Comparison of ENCODE assay signal across 8 cellular contexts in the genomic region with DNA sequence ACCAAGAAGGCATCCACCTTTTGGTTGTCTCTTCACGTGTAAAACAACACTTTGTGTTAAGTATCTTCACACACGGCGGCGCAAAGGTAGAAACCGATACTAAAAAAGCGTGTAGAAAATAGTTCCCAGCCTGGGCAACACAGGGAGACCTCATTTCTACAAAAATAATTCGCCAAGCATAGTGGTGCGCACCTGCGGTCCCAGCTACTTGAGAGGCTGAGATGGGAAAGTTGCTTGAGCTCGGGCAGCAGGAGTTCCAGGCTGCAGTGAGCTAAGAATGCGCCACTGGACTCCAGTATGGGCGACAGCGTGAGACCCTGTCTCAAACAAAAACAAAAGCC. TPM values are rescaled to one million over a fixed set of nuclear protein-coding genes. Genes with fewer than 3 reads are reported as not detected.
DNase-seq lines count a peak whose midpoint lies in the region; ATAC-seq and TF ChIP-seq lines count a peak whose summit lies in the region.

No MANE protein-coding gene starts in this region.

- intact Hi-C loops in CD14-positive monocyte (cut with micrococcal nuclease) = loop anchor here (5.0 kb wide), 3 partner anchors 73 to 263 kb away; a partner anchor contains a TSS

- H3K27me3 Mint-ChIP-seq in CD14-positive monocyte (ENCODE audit: low read depth in 3 of 3) (peaks cover 0 to 3% (median 0%) of the 10 kb centered on the region in 3 donors), neural progenitor cell (ENCODE audit: insufficient read depth, low read depth) (peaks cover 2% of the 10 kb centered on the region)

- H3K9me3 Mint-ChIP-seq in CD14-positive monocyte = no peaks in the 10 kb centered on the region
- H3K9me3 Mint-ChIP-seq in neural progenitor cell = no peaks in the 10 kb centered on the region

- H3F3A ChIP-seq in neural progenitor cell (ENCODE audit: low read depth) = peaks cover 8% of the 10 kb centered on the region

- H3K27ac Mint-ChIP-seq in CD14-positive monocyte (peak overlapping the region; percentile 96 to 99 (median 98)), neural progenitor cell (peak overlapping the region; percentile 90)

- no peaks in the 10 kb centered on the region for H3K27me3 ChIP-seq in KMS-11 (ENCODE audit: insufficient read depth, low read depth)
- H3K27me3 ChIP-seq in effector memory CD4-positive, alpha-beta T cell (replicated peaks; ENCODE audit: control insufficient read depth, insufficient read depth, low read length, poor library complexity, severe bottlenecking) = no peaks in the 10 kb centered on the region
- no peaks in the 10 kb centered on the region for H3K27me3 ChIP-seq in neural progenitor cell

- H3K4me2 ChIP-seq in KMS-11 (peak overlapping the region; percentile 48), neural progenitor cell (peak overlapping the region; percentile 82)

- no peaks in the 10 kb centered on the region for H3K9me3 ChIP-seq in effector memory CD4-positive, alpha-beta T cell (ENCODE audit: control insufficient read depth, low read length)
- no peaks in the 10 kb centered on the region for H3K9me3 ChIP-seq in neural progenitor cell (ENCODE audit: low read depth)

- H3K79me2 ChIP-seq in KMS-11 (ENCODE audit: insufficient read depth, low read depth) (peaks cover 28% of the 10 kb centered on the region; the same call in 1 of the 2 replicates), neural progenitor cell (ENCODE audit: low read depth) (peaks cover 21% of the 10 kb centered on the region)

- H3K4me1 Mint-ChIP-seq in CD14-positive monocyte (peaks cover 18% of the 10 kb centered on the region), neural progenitor cell (peaks cover 12% of the 10 kb centered on the region)

- H3K36me3 ChIP-seq in KMS-11 (ENCODE audit: insufficient read depth) (no peaks in the 10 kb centered on the region), neural progenitor cell (no peaks in the 10 kb centered on the region)
- no peaks in the 10 kb centered on the region for H3K36me3 ChIP-seq in effector memory CD4-positive, alpha-beta T cell (ENCODE audit: control insufficient read depth, insufficient read depth, low read length)

- H3K4me3 Mint-ChIP-seq in CD14-positive monocyte = peak overlapping the region; percentile 92 to 93
- H3K4me3 Mint-ChIP-seq in neural progenitor cell = peak overlapping the region; percentile 89

- no peak for TF ChIP-seq CTCF in CD14-positive monocyte (IDR thresholded peaks at IDR 0.05)
- TF ChIP-seq CTCF in KMS-11 (conservative IDR thresholded peaks at IDR 0.05; ENCODE audit: low read depth, low read length) = no peak
- TF ChIP-seq CTCF in neural progenitor cell (IDR thresholded peaks at IDR 0.05) = no peak

- H2AFZ ChIP-seq in KMS-11 (ENCODE audit: low read depth) = peak overlapping the region; percentile 67
- H2AFZ ChIP-seq in neural progenitor cell (replicated peaks) = peak overlapping the region; percentile 84

- DNase-seq in CD14-positive monocyte (ENCODE audit: low spot score) (no peak), neural progenitor cell (ENCODE audit: low spot score) (no peak), NCI-H1694 treated with DMSO at 0.1 percent for 48 hours (lab: John Stamatoyannopoulos, UW) (no peak), pons (ENCODE audit: low spot score) (no peak)
- DNase-seq in effector memory CD4-positive, alpha-beta T cell = no peak
- no peak for DNase-seq in stimulated activated naive CD4-positive, alpha-beta T cell treated with Interleukin-2 at 50 U/mL for 16 hours (lab: John Stamatoyannopoulos, UW)

- ATAC-seq in GM21576 (IDR thresholded peaks at IDR 0.05; ENCODE audit: unreplicated experiment) = peak; percentile 13

- no peak overlapping the region for H3K4me3 ChIP-seq in KMS-11 (IDR thresholded peaks at IDR 0.05; ENCODE audit: insufficient read depth, low read depth, low read length)
- peak overlapping the region; percentile 99 for H3K4me3 ChIP-seq in effector memory CD4-positive, alpha-beta T cell (ENCODE audit: insufficient read depth, low read depth, low read length, poor library complexity, severe bottlenecking)
- peak overlapping the region; percentile 88 for H3K4me3 ChIP-seq in neural progenitor cell

- H4K20me1 ChIP-seq in KMS-11 (ENCODE audit: insufficient read depth) (no peaks in the 10 kb centered on the region), neural progenitor cell (ENCODE audit: low read depth) (no peaks in the 10 kb centered on the region)

- H3K36me3 Mint-ChIP-seq in CD14-positive monocyte (peaks cover 5 to 13% of the 10 kb centered on the region in 2 donors), neural progenitor cell (no peaks in the 10 kb centered on the region)

- H3K9ac ChIP-seq in KMS-11 (peak overlapping the region; percentile 83), neural progenitor cell (peak overlapping the region; percentile 85)

- H3K27ac ChIP-seq in KMS-11 (peak overlapping the region; percentile 90), neural progenitor cell (no peak overlapping the region)
- peak overlapping the region; percentile 96 for H3K27ac ChIP-seq in effector memory CD4-positive, alpha-beta T cell (ENCODE audit: insufficient read depth, low read length, poor library complexity, severe bottlenecking)

- peaks cover 7% of the 10 kb centered on the region for H3K4me1 ChIP-seq in KMS-11 (ENCODE audit: low read depth, poor library complexity, severe bottlenecking)
- H3K4me1 ChIP-seq in effector memory CD4-positive, alpha-beta T cell (ENCODE audit: control insufficient read depth, insufficient read depth, low read length, poor library complexity, severe bottlenecking) = peaks cover 4% of the 10 kb centered on the region
- peaks cover 8% of the 10 kb centered on the region for H3K4me1 ChIP-seq in neural progenitor cell

RNA-seq across cellular contexts. Expression of a gene that starts 0.6 kb away (rescaled TPM):
- polyA plus RNA-seq in CD14-positive monocyte = 10 to 100 TPM; 15.2 to 22.1 TPM
- total RNA-seq in neural progenitor cell (ENCODE audit: low replicate concordance) = 25.9 and 35.1 TPM in 2 replicates

RNA-seq across cellular contexts. Expression of a gene that starts 46.3 kb away (rescaled TPM):
- polyA plus RNA-seq in CD14-positive monocyte = 1 to 10 TPM in 1 of 2 donors, under 1 TPM in 1; 0.81 to 1.1 TPM
- total RNA-seq in neural progenitor cell (ENCODE audit: low replicate concordance) = 13.6 and 15.7 TPM in 2 replicates

RNA-seq across cellular contexts. Expression of a gene that starts 46.5 kb away (rescaled TPM):
- polyA plus RNA-seq in CD14-positive monocyte = under 1 TPM in 1 of 2 donors, not detected in 1; 0.22 TPM
- total RNA-seq in neural progenitor cell (ENCODE audit: low replicate concordance) = 18.6 and 33.5 TPM in 2 replicates
